3 cellular contexts compared by ENCODE assay signal in the genomic region with DNA sequence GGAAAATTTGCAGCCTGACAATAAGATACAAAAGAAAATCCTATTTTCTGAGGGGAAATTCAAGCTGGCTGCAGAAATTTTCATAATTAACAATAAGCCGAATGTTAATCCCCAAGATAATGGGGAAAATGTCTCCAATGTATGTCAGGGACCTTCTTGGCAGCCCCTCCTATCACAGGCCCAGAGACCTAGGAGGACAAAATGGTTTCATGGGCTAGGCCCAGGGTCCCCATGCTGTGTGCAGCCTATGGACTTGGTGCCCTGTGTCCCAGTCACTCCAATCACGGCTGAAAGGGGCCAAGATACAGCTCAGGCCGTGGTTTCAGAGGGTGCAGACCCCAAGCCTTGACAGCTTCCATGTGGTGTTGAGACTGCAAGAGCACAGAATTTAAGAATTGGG.
TF ChIP-seq lines count a peak whose summit lies in the region.

No MANE protein-coding gene starts in this region.

TF ChIP-seq in A549, 52 proteins besides CTCF, POLR2A, EP300 and RAD21 (continued from another document):
- TF ChIP-seq, protein P1, sequence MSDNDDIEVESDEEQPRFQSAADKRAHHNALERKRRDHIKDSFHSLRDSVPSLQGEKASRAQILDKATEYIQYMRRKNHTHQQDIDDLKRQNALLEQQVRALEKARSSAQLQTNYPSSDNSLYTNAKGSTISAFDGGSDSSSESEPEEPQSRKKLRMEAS (IDR thresholded peaks at IDR 0.05), result no peak
- TF ChIP-seq JUN (IDR thresholded peaks at IDR 0.05) (no peak), HEYL (CRISPR knock-in tag; IDR thresholded peaks at IDR 0.05) (no peak)

TF ChIP-seq in HEK293, 187 proteins besides CTCF, POLR2A, EP300 and RAD21 (continued from another document):
- TF ChIP-seq ZBTB1 (tag by site-specific recombination; IDR thresholded peaks at IDR 0.05) (no peak), ZNF585B (tag by site-specific recombination; IDR thresholded peaks at IDR 0.05) (peak; percentile 96), SETDB1 (IDR thresholded peaks at IDR 0.05; ENCODE audit: insufficient read length, low read length) (peak; percentile 73), ZNF10 (tag by site-specific recombination; IDR thresholded peaks at IDR 0.05) (no peak), TRIM28 (IDR thresholded peaks at IDR 0.05; ENCODE audit: borderline replicate concordance, low read length) (peak; percentile 91; the same call in 1 of the 2 replicates), SCRT2 (tag by site-specific recombination; IDR thresholded peaks at IDR 0.05) (no peak)

TF ChIP-seq in K562, 482 proteins besides CTCF, POLR2A, EP300 and RAD21 (continued from another document):
- TF ChIP-seq ZNF766 (CRISPR knock-in tag; conservative IDR thresholded peaks at IDR 0.05) (no peak), HDAC3 (IDR thresholded peaks at IDR 0.05; ENCODE audit: borderline replicate concordance, partially characterized antibody) (no peak), PHF8 (IDR thresholded peaks at IDR 0.05; ENCODE audit: borderline replicate concordance, low read length) (no peak), TCFL5 (CRISPR knock-in tag; conservative IDR thresholded peaks at IDR 0.05) (no peak), PTTG1 (tag; IDR thresholded peaks at IDR 0.05; ENCODE audit: low read depth) (no peak)
- TF ChIP-seq, protein P2, sequence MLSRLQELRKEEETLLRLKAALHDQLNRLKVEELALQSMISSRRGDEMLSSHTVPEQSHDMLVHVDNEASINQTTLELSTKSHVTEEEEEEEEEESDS (CRISPR knock-in tag; IDR thresholded peaks at IDR 0.05), result no peak
